15 cellular contexts compared by ENCODE assay signal in genomic region chr3:125968701-125969592, GRCh38. TPM values are rescaled to one million over a fixed set of nuclear protein-coding genes. Genes with fewer than 3 reads are reported as not detected.
DNase-seq lines count a peak whose midpoint lies in the region; ATAC-seq lines count a peak whose summit lies in the region.
"Not testable (repeated sequence)": the region's sequence is repeated elsewhere in the genome, so short reads cannot be mapped to it uniquely, and the experiment has no call there.
"Had no signal": no experiment of that assay in that cellular context is flagged by ENCODE, and none has a peak within 500 bp of the region (broad histone marks: within the 10 kb centered on the region; RNA-seq: fewer than 3 reads in every experiment).

Gene ROPN1B, plus strand, starts transcription at chr3:125969178. Its CDS starts 2,877 bp downstream, at chr3:125972055.

- H3K9me3 Mint-ChIP-seq in CD4-positive, alpha-beta memory T cell; activated T-cell treated with anti-CD3 and anti-CD28 coated beads, Interleukin-2, amount 50 U/mL, for 72 hours; central memory CD8-positive, alpha-beta T cell; naive thymus-derived CD8-positive, alpha-beta T cell; stimulated activated memory B cell treated with anti-CD40 and anti-IgM and Interleukin-4, amounts not matched to agents 10 μg/mL and 1 μg/mL and 100 μg/mL, for 72 hours: not testable (repeated sequence)

- peak within 1 kb of the TSS; percentile 53 to 76 (median 66) for H3K4me3 Mint-ChIP-seq in CD4-positive, alpha-beta memory T cell
- H3K4me3 Mint-ChIP-seq in T-helper 17 cell = peak within 1 kb of the TSS; percentile 76
- H3K4me3 Mint-ChIP-seq in activated T-cell treated with anti-CD3 and anti-CD28 coated beads, Interleukin-2, amount 50 U/mL, for 72 hours = peak within 1 kb of the TSS; percentile 42 to 62
- H3K4me3 Mint-ChIP-seq in central memory CD8-positive, alpha-beta T cell = peak within 1 kb of the TSS; percentile 45
- H3K4me3 Mint-ChIP-seq in naive thymus-derived CD8-positive, alpha-beta T cell = peak within 1 kb of the TSS; percentile 55 to 82 (median 74)
- peak within 1 kb of the TSS; percentile 42 for H3K4me3 Mint-ChIP-seq in stimulated activated memory B cell treated with anti-CD40 and anti-IgM and Interleukin-4, amounts not matched to agents 10 μg/mL and 1 μg/mL and 100 μg/mL, for 72 hours

- H3K27ac Mint-ChIP-seq in CD4-positive, alpha-beta memory T cell = peak within 1 kb of the TSS in 2 of 7 donors; percentile 28 to 72
- not testable (repeated sequence) for H3K27ac Mint-ChIP-seq in T-helper 17 cell; activated T-cell treated with anti-CD3 and anti-CD28 coated beads, Interleukin-2, amount 50 U/mL, for 72 hours; central memory CD8-positive, alpha-beta T cell (ENCODE audit: low read depth); stimulated activated memory B cell treated with anti-CD40 and anti-IgM and Interleukin-4, amounts not matched to agents 10 μg/mL and 1 μg/mL and 100 μg/mL, for 72 hours
- peak within 1 kb of the TSS in 2 of 10 donors; percentile 33 to 46 for H3K27ac Mint-ChIP-seq in naive thymus-derived CD8-positive, alpha-beta T cell

- POLR2A ChIA-PET in CD4-positive, alpha-beta memory T cell (lab: Charles Lee; ENCODE audit: partially characterized antibody); naive thymus-derived CD8-positive, alpha-beta T cell (lab: Charles Lee): not testable (repeated sequence)

- H3K27ac ChIP-seq in CD4-positive, alpha-beta memory T cell (ENCODE audit: low read depth, low read length) = not testable (repeated sequence)

- H3K27me3 ChIP-seq in CD4-positive, alpha-beta memory T cell (ENCODE audit: insufficient read depth, low read length) = not testable (repeated sequence)

- intact Hi-C loops in CD4-positive, alpha-beta memory T cell (cut with micrococcal nuclease); left ventricle myocardium superior (cut with micrococcal nuclease): not testable (repeated sequence)

- not testable (repeated sequence) for H3K4me3 ChIP-seq in CD4-positive, alpha-beta memory T cell (ENCODE audit: low read length in 2 of 2)

- H3K36me3 Mint-ChIP-seq in CD4-positive, alpha-beta memory T cell; T-helper 17 cell (ENCODE audit: low read depth); activated T-cell treated with anti-CD3 and anti-CD28 coated beads, Interleukin-2, amount 50 U/mL, for 72 hours (ENCODE audit: insufficient read depth in 2 of 2); central memory CD8-positive, alpha-beta T cell (ENCODE audit: insufficient read depth); naive thymus-derived CD8-positive, alpha-beta T cell; stimulated activated memory B cell treated with anti-CD40 and anti-IgM and Interleukin-4, amounts not matched to agents 10 μg/mL and 1 μg/mL and 100 μg/mL, for 72 hours: not testable (repeated sequence)

- H3K9me3 ChIP-seq in CD4-positive, alpha-beta memory T cell (ENCODE audit: control insufficient read depth in 1 of 2, low read length in 2 of 2); T-helper 17 cell (ENCODE audit: control insufficient read depth, low read length, poor library complexity, severe bottlenecking): not testable (repeated sequence)

- CTCF ChIA-PET in CD4-positive, alpha-beta memory T cell (lab: Charles Lee; ENCODE audit: partially characterized antibody) = not testable (repeated sequence)

- H3K27me3 Mint-ChIP-seq in CD4-positive, alpha-beta memory T cell = peaks cover 12 to 16% of the 10 kb centered on the region in 2 donors
- not testable (repeated sequence) for H3K27me3 Mint-ChIP-seq in T-helper 17 cell
- H3K27me3 Mint-ChIP-seq in activated T-cell treated with anti-CD3 and anti-CD28 coated beads, Interleukin-2, amount 50 U/mL, for 72 hours (ENCODE audit: low read depth) = peaks cover 23% of the 10 kb centered on the region
- H3K27me3 Mint-ChIP-seq in central memory CD8-positive, alpha-beta T cell = peaks cover 17% of the 10 kb centered on the region
- peaks cover 9 to 22% (median 17%) of the 10 kb centered on the region in 5 donors for H3K27me3 Mint-ChIP-seq in naive thymus-derived CD8-positive, alpha-beta T cell
- peaks cover 13% of the 10 kb centered on the region for H3K27me3 Mint-ChIP-seq in stimulated activated memory B cell treated with anti-CD40 and anti-IgM and Interleukin-4, amounts not matched to agents 10 μg/mL and 1 μg/mL and 100 μg/mL, for 72 hours

- peaks cover 10% of the 10 kb centered on the region for H3K4me1 ChIP-seq in CD4-positive, alpha-beta memory T cell (ENCODE audit: insufficient read depth, low read length)

- not testable (repeated sequence) for H3K4me1 Mint-ChIP-seq in CD4-positive, alpha-beta memory T cell; T-helper 17 cell; central memory CD8-positive, alpha-beta T cell; stimulated activated memory B cell treated with anti-CD40 and anti-IgM and Interleukin-4, amounts not matched to agents 10 μg/mL and 1 μg/mL and 100 μg/mL, for 72 hours
- peaks cover 11% of the 10 kb centered on the region for H3K4me1 Mint-ChIP-seq in activated T-cell treated with anti-CD3 and anti-CD28 coated beads, Interleukin-2, amount 50 U/mL, for 72 hours (ENCODE audit: low read depth)
- H3K4me1 Mint-ChIP-seq in naive thymus-derived CD8-positive, alpha-beta T cell = peaks cover 2 to 13% (median 9%) of the 10 kb centered on the region in 4 donors

- H3K36me3 ChIP-seq in CD4-positive, alpha-beta memory T cell (ENCODE audit: insufficient read depth, low read length) = not testable (repeated sequence)

- not testable (repeated sequence) for DNase-seq in CD4-positive, alpha-beta memory T cell; T-helper 17 cell; activated T-cell treated with anti-CD3 and anti-CD28 coated beads, Interleukin-2, amount 50 U/mL, for 72 hours; central memory CD8-positive, alpha-beta T cell (ENCODE audit: low spot score in 2 of 2); left ventricle myocardium superior; naive thymus-derived CD8-positive, alpha-beta T cell

- ATAC-seq in HG03103 (IDR thresholded peaks at IDR 0.05; ENCODE audit: low read depth, unreplicated experiment) = peak; percentile 54
- ATAC-seq in T-helper 17 cell = peak; percentile 89
- ATAC-seq in activated T-cell treated with anti-CD3 and anti-CD28 coated beads, Interleukin-2, amount 50 U/mL, for 72 hours (replicated peaks in 1 of 2) = peak; percentile 93 to 97
- ATAC-seq in central memory CD8-positive, alpha-beta T cell (replicated peaks; ENCODE audit: extremely low read depth, poor library complexity, severe bottlenecking) = peak; percentile 91
- ATAC-seq in left ventricle myocardium superior = peak; percentile 86
- peak; percentile 89 to 90 for ATAC-seq in naive thymus-derived CD8-positive, alpha-beta T cell
- peak; percentile 85 for ATAC-seq in stimulated activated memory B cell treated with anti-CD40 and anti-IgM and Interleukin-4, amounts not matched to agents 10 μg/mL and 1 μg/mL and 100 μg/mL, for 72 hours

RNA-seq across cellular contexts. Expression of gene ROPN1B, which starts in this region (rescaled TPM):
- total RNA-seq in CD4-positive, alpha-beta memory T cell = not detected
- polyA plus RNA-seq in CD4-positive, alpha-beta memory T cell = not detected
- total RNA-seq in T-helper 17 cell (not detected), left ventricle myocardium superior (3.7 TPM)
- total RNA-seq in activated T-cell treated with anti-CD3 and anti-CD28 coated beads, Interleukin-2, amount 50 U/mL, for 72 hours = not detected
- not detected for total RNA-seq in naive thymus-derived CD8-positive, alpha-beta T cell
- polyA plus RNA-seq in naive thymus-derived CD8-positive, alpha-beta T cell = not detected
- total RNA-seq: A673, cardiac muscle cell, dermis microvascular lymphatic vessel endothelial cell, epithelial cell of proximal tubule, H9, posterior vena cava, subcutaneous adipose tissue had no signal
- polyA plus RNA-seq: cardiac muscle cell had no signal

Comparison
In these comparisons a context has a peak if more than half of its experiments do, and no peak if none do; other contexts are left out.
1. Peak in ATAC-seq in T-helper 17 cell; RNA of the gene not detected or under 1 TPM.
2. Peak in ATAC-seq in activated T-cell treated with anti-CD3 and anti-CD28 coated beads, Interleukin-2, amount 50 U/mL, for 72 hours; RNA of the gene not detected or under 1 TPM.
3. Peak in ATAC-seq in naive thymus-derived CD8-positive, alpha-beta T cell; RNA of the gene not detected or under 1 TPM.